Comparison of ENCODE assay signal across 8 cellular contexts in the genomic region with DNA sequence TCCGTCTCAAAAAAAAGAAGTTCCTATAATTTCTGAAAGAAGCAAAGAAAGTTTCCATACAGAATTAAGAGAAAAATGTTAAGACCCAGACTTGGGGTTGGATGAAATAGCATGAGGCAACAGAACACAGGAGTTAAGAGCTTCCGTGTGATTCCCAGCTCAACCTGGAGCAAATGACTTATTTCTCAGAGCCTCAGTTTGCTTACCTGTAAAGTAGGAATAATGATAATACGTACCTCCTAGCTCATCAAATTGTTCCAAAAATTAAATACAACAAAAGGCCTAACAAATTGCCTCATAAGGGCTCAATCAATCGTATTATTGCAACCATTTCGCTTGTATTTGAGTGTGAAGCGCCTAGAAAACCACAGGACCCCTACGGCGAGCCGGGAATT. TPM values are rescaled to one million over a fixed set of nuclear protein-coding genes. Genes with fewer than 3 reads are reported as not detected.
DNase-seq lines count a peak whose midpoint lies in the region; ATAC-seq and TF ChIP-seq lines count a peak whose summit lies in the region.

No MANE protein-coding gene starts in this region.

- DNase-seq in HFF-Myc (ENCODE audit: extremely low read depth, low read depth) (no peak), NCI-H187 (lab: John Stamatoyannopoulos, UW) (no peak), D341Med (ENCODE audit: low spot score) (no peak), cortex of kidney (lab: John Stamatoyannopoulos, UW) (no peak)
- no peak for DNase-seq in activated T-helper 1 cell treated with anti-CD3 and anti-CD28 coated beads, Interleukin-12 subunit alpha, Interleukin-12 subunit beta, Interleukin-2, Interleukin-4 antibody, amounts not matched to agents 30 ng/mL and 10 ng/mL and 1 ng/mL, durations not matched to agents 14 hours and 24 hours and 36 hours (ENCODE audit: low spot score)
- DNase-seq in stimulated activated effector memory CD8-positive, alpha-beta T cell treated with anti-CD3 and anti-CD28 coated beads, Interleukin-12 subunit alpha, Interleukin-12 subunit beta, amount 100 ng/mL, for 72 hours (ENCODE audit: low spot score in 2 of 2): no peak

- no peaks in the 10 kb centered on the region for H3K27me3 Mint-ChIP-seq in activated T-helper 1 cell treated with anti-CD3 and anti-CD28 coated beads, Interleukin-12 subunit alpha, Interleukin-12 subunit beta, Interleukin-2, Interleukin-4 antibody, amounts not matched to agents 30 ng/mL and 10 ng/mL and 1 ng/mL, durations not matched to agents 14 hours and 24 hours and 36 hours (ENCODE audit: insufficient read depth)

- intact Hi-C loops in activated T-helper 1 cell treated with anti-CD3 and anti-CD28 coated beads, Interleukin-12 subunit alpha, Interleukin-12 subunit beta, Interleukin-2, Interleukin-4 antibody, amounts not matched to agents 30 ng/mL and 10 ng/mL and 1 ng/mL, durations not matched to agents 14 hours and 24 hours and 36 hours (cut with micrococcal nuclease): loop anchor here (1.0 to 2.0 kb wide), 3 partner anchors 8 to 166 kb away; no protein-coding TSS in a partner anchor

- H3K4me1 Mint-ChIP-seq in activated T-helper 1 cell treated with anti-CD3 and anti-CD28 coated beads, Interleukin-12 subunit alpha, Interleukin-12 subunit beta, Interleukin-2, Interleukin-4 antibody, amounts not matched to agents 30 ng/mL and 10 ng/mL and 1 ng/mL, durations not matched to agents 14 hours and 24 hours and 36 hours (ENCODE audit: low read depth): peaks cover 32% of the 10 kb centered on the region
- H3K4me1 Mint-ChIP-seq in stimulated activated effector memory CD8-positive, alpha-beta T cell treated with anti-CD3 and anti-CD28 coated beads, Interleukin-12 subunit alpha, Interleukin-12 subunit beta, amount 100 ng/mL, for 72 hours: peaks cover 24% of the 10 kb centered on the region

- H3K9me3 Mint-ChIP-seq in activated T-helper 1 cell treated with anti-CD3 and anti-CD28 coated beads, Interleukin-12 subunit alpha, Interleukin-12 subunit beta, Interleukin-2, Interleukin-4 antibody, amounts not matched to agents 30 ng/mL and 10 ng/mL and 1 ng/mL, durations not matched to agents 14 hours and 24 hours and 36 hours: no peaks in the 10 kb centered on the region
- no peaks in the 10 kb centered on the region for H3K9me3 Mint-ChIP-seq in stimulated activated effector memory CD8-positive, alpha-beta T cell treated with anti-CD3 and anti-CD28 coated beads, Interleukin-12 subunit alpha, Interleukin-12 subunit beta, amount 100 ng/mL, for 72 hours

- no peak for ATAC-seq in stimulated activated effector memory CD8-positive, alpha-beta T cell treated with anti-CD3 and anti-CD28 coated beads, Interleukin-12 subunit alpha, Interleukin-12 subunit beta, amount 100 ng/mL, for 72 hours
- ATAC-seq in HG02763 (IDR thresholded peaks at IDR 0.05; ENCODE audit: unreplicated experiment): no peak

- TF ChIP-seq CTCF in HFF-Myc (IDR thresholded peaks at IDR 0.05; ENCODE audit: low read depth, low read length, missing control alignments): no peak

- H3K36me3 Mint-ChIP-seq in activated T-helper 1 cell treated with anti-CD3 and anti-CD28 coated beads, Interleukin-12 subunit alpha, Interleukin-12 subunit beta, Interleukin-2, Interleukin-4 antibody, amounts not matched to agents 30 ng/mL and 10 ng/mL and 1 ng/mL, durations not matched to agents 14 hours and 24 hours and 36 hours (ENCODE audit: low read depth): peaks cover 10% of the 10 kb centered on the region
- H3K36me3 Mint-ChIP-seq in stimulated activated effector memory CD8-positive, alpha-beta T cell treated with anti-CD3 and anti-CD28 coated beads, Interleukin-12 subunit alpha, Interleukin-12 subunit beta, amount 100 ng/mL, for 72 hours: peaks cover 10% of the 10 kb centered on the region

- H3K4me3 ChIP-seq in HFF-Myc (replicated peaks; ENCODE audit: low read depth, low read length) (peak overlapping the region; percentile 71), iPS-11a (ENCODE audit: low read depth, low read length) (peak overlapping the region; percentile 80)

- H3K27ac Mint-ChIP-seq in activated T-helper 1 cell treated with anti-CD3 and anti-CD28 coated beads, Interleukin-12 subunit alpha, Interleukin-12 subunit beta, Interleukin-2, Interleukin-4 antibody, amounts not matched to agents 30 ng/mL and 10 ng/mL and 1 ng/mL, durations not matched to agents 14 hours and 24 hours and 36 hours: peak overlapping the region; percentile 79
- H3K27ac Mint-ChIP-seq in stimulated activated effector memory CD8-positive, alpha-beta T cell treated with anti-CD3 and anti-CD28 coated beads, Interleukin-12 subunit alpha, Interleukin-12 subunit beta, amount 100 ng/mL, for 72 hours: peak overlapping the region; percentile 93

- peak overlapping the region; percentile 96 for H3K4me3 Mint-ChIP-seq in activated T-helper 1 cell treated with anti-CD3 and anti-CD28 coated beads, Interleukin-12 subunit alpha, Interleukin-12 subunit beta, Interleukin-2, Interleukin-4 antibody, amounts not matched to agents 30 ng/mL and 10 ng/mL and 1 ng/mL, durations not matched to agents 14 hours and 24 hours and 36 hours
- H3K4me3 Mint-ChIP-seq in stimulated activated effector memory CD8-positive, alpha-beta T cell treated with anti-CD3 and anti-CD28 coated beads, Interleukin-12 subunit alpha, Interleukin-12 subunit beta, amount 100 ng/mL, for 72 hours: peak overlapping the region; percentile 87

RNA-seq across cellular contexts. Expression of a gene that starts 0.6 kb away (rescaled TPM):
- total RNA-seq in activated T-helper 1 cell treated with anti-CD3 and anti-CD28 coated beads, Interleukin-12 subunit alpha, Interleukin-12 subunit beta, Interleukin-2, Interleukin-4 antibody, amounts not matched to agents 30 ng/mL and 10 ng/mL and 1 ng/mL, durations not matched to agents 14 hours and 24 hours and 36 hours: 23.1 and 24.9 TPM in 2 replicates

RNA-seq across cellular contexts. Expression of a gene that starts 10.1 kb away (rescaled TPM):
- total RNA-seq in activated T-helper 1 cell treated with anti-CD3 and anti-CD28 coated beads, Interleukin-12 subunit alpha, Interleukin-12 subunit beta, Interleukin-2, Interleukin-4 antibody, amounts not matched to agents 30 ng/mL and 10 ng/mL and 1 ng/mL, durations not matched to agents 14 hours and 24 hours and 36 hours: 195 and 202 TPM in 2 replicates
